Comparison of ENCODE assay signal across 8 cellular contexts in genomic region chr1:181424786-181425403, GRCh38. TPM values are rescaled to one million over a fixed set of nuclear protein-coding genes. Genes with fewer than 3 reads are reported as not detected.
A peak's percentile ranks its signal among the peaks of the same experiment; 100 is the strongest.
DNase-seq lines count a peak whose midpoint lies in the region; ATAC-seq and TF ChIP-seq lines count a peak whose summit lies in the region.

No MANE protein-coding gene starts in this region.

- H3K27ac ChIP-seq in HCT116 (ENCODE audit: low read depth, low read length) (no peak overlapping the region), mammary epithelial cell (ENCODE audit: insufficient read depth, low read depth, low read length) (no peak overlapping the region)

- DNase-seq in COR-L47 (lab: John Stamatoyannopoulos, UW) (peak; percentile 85), HCT116 (ENCODE audit: low read depth, low spot score) (peak; percentile 50), NCI-H2171 (lab: John Stamatoyannopoulos, UW) (peak; percentile 60), mammary epithelial cell (peak; percentile 42), islet precursor cell (peak; percentile 92)
- DNase-seq in stimulated activated CD4-positive, alpha-beta T cell treated with anti-CD3 and anti-CD28 coated beads, Interleukin-1b, Interleukin-23, amount 100 ng/mL, for 48 hours = peak; percentile 74

- WGBS in mammary epithelial cell (ENCODE audit: low coverage, missing lambda C conversion rate) = 4% methylated on average over 14 of the region's 16 CpGs

- intact Hi-C loops in HCT116 (cut with micrococcal nuclease) (loop anchor here (1.0 to 10.0 kb wide), 4 partner anchors 193 to 910 kb away; no protein-coding TSS in a partner anchor), mammary epithelial cell (cut with micrococcal nuclease) (loop anchor here (1.0 to 10.0 kb wide), 5 partner anchors 212 to 910 kb away; no protein-coding TSS in a partner anchor)

- H2AFZ ChIP-seq in HCT116 (ENCODE audit: low read depth, low read length, poor library complexity, severe bottlenecking) (peak overlapping the region; percentile 87), mammary epithelial cell (ENCODE audit: low read depth, low read length) (peak overlapping the region; percentile 59)

- POLR2A ChIA-PET in HCT116 (lab: Charles Lee) = no interaction called here

- H3K79me2 ChIP-seq in HCT116 (ENCODE audit: insufficient read depth, low read length) (no peaks in the 10 kb centered on the region), mammary epithelial cell (ENCODE audit: insufficient read depth, low read length) (no peaks in the 10 kb centered on the region)

- TF ChIP-seq CTCF in HCT116 (IDR thresholded peaks at IDR 0.05 in 2 of 3, conservative IDR thresholded peaks at IDR 0.05 in 1 of 3; ENCODE audit: borderline replicate concordance in 1 of 3, insufficient read depth in 1 of 3, low read depth in 2 of 3, low read length in 2 of 3) = peak; percentile 95 to 100 (median 100)
- TF ChIP-seq CTCF in WI38 (IDR thresholded peaks at IDR 0.05; ENCODE audit: low read depth, low read length) = peak; percentile 98
- TF ChIP-seq CTCF in mammary epithelial cell (conservative IDR thresholded peaks at IDR 0.05 in 1 of 2, IDR thresholded peaks at IDR 0.05 in 1 of 2; ENCODE audit: extremely low read depth in 1 of 2, insufficient read depth in 1 of 2, low read depth in 1 of 2, low read length in 2 of 2) = peak; percentile 97 to 99

- RAD21 ChIA-PET in HCT116 (lab: Charles Lee; ENCODE audit: low non-redundant PET in 1 of 2, low total read pairs in 2 of 2, uncharacterized antibody in 2 of 2, unreplicated experiment in 2 of 2) = interaction anchor here (0.7 to 1.3 kb wide), 5 partner anchors 42 to 235 kb away, joined by 3 to 9 read pairs (median 5); no protein-coding TSS in a partner anchor

- peak; percentile 80 for ATAC-seq in HCT116
- no peak for ATAC-seq in GM18858 (IDR thresholded peaks at IDR 0.05; ENCODE audit: unreplicated experiment)

- H3K27me3 ChIP-seq in HCT116 (ENCODE audit: insufficient read depth, low read length) (no peaks in the 10 kb centered on the region; the same call in 1 of the 2 replicates), mammary epithelial cell (ENCODE audit: insufficient read depth, low read length) (no peaks in the 10 kb centered on the region)

- H3K9ac ChIP-seq in HCT116 (ENCODE audit: low read length) = no peak overlapping the region
- no peak overlapping the region for H3K9ac ChIP-seq in mammary epithelial cell (ENCODE audit: insufficient read depth, low read length)

- TF ChIP-seq POLR2A in HCT116 (IDR thresholded peaks at IDR 0.05; ENCODE audit: borderline replicate concordance, extremely low read depth, insufficient read depth, insufficient read length) = no peak

- H3K9me3 ChIP-seq in HCT116 (ENCODE audit: control insufficient read depth in 1 of 2, insufficient read depth in 1 of 2, low read depth in 1 of 2, low read length in 2 of 2) = no peaks in the 10 kb centered on the region
- H3K9me3 ChIP-seq in mammary epithelial cell (replicated peaks; ENCODE audit: insufficient read depth, low read length) = no peaks in the 10 kb centered on the region

- H4K20me1 ChIP-seq in HCT116 (ENCODE audit: insufficient read depth) (no peaks in the 10 kb centered on the region), mammary epithelial cell (ENCODE audit: insufficient read depth, low read length) (no peaks in the 10 kb centered on the region)

- H3K9me2 ChIP-seq in HCT116 (ENCODE audit: insufficient read depth) = no peaks in the 10 kb centered on the region

- BruUV-seq in HCT116 (replicated peaks; lab: Mats Ljungman, UMichigan) = no TSS peak
- BruUV-seq in mammary epithelial cell (replicated peaks; lab: Mats Ljungman, UMichigan) = no TSS peak

- dilution Hi-C loops in mammary epithelial cell (cut with HindIII; ENCODE audit: low sequenced_read_pairs) = loop anchor here (25.0 kb wide), 1 partner anchor 213 kb away; no protein-coding TSS in a partner anchor

- H3K4me1 ChIP-seq in HCT116 (ENCODE audit: control insufficient read depth in 1 of 2, insufficient read depth in 2 of 2, low read length in 2 of 2) (peaks cover 0 to 4% of the 10 kb centered on the region in 2 experiments; a peak in 1 of 4 replicates), mammary epithelial cell (ENCODE audit: insufficient read depth, low read length) (no peaks in the 10 kb centered on the region)

- TF ChIP-seq RAD21 in HCT116 (IDR thresholded peaks at IDR 0.05; ENCODE audit: low read depth) = peak; percentile 95

- H3K4me2 ChIP-seq in HCT116 (ENCODE audit: low read length) = peak overlapping the region; percentile 56
- H3K4me2 ChIP-seq in mammary epithelial cell (ENCODE audit: insufficient read depth, low read depth, low read length) = peak overlapping the region; percentile 31

- no peaks in the 10 kb centered on the region for H3K36me3 ChIP-seq in HCT116 (ENCODE audit: control insufficient read depth in 1 of 2, insufficient read depth in 2 of 2, low read length in 2 of 2)
- H3K36me3 ChIP-seq in mammary epithelial cell (ENCODE audit: insufficient read depth, low read length) = no peaks in the 10 kb centered on the region

- H3K4me3 ChIP-seq in HCT116 (replicated peaks in 1 of 2; ENCODE audit: low read depth in 1 of 2, low read length in 2 of 2) = no peak overlapping the region
- no peak overlapping the region for H3K4me3 ChIP-seq in WI38 (ENCODE audit: low read depth, low read length)
- no peak overlapping the region for H3K4me3 ChIP-seq in mammary epithelial cell (replicated peaks in 1 of 3; ENCODE audit: insufficient read depth in 1 of 3, low read depth in 2 of 3, low read length in 3 of 3)

- in situ Hi-C loops in mammary epithelial cell (cut with MboI; ENCODE audit: low sequenced_read_pairs in 2 of 2) = loop anchor here (5.0 to 25.0 kb wide), 2 partner anchors 238 to 363 kb away; no protein-coding TSS in a partner anchor

- CTCF ChIA-PET in HCT116 (lab: Charles Lee) (interaction anchor here (0.6 to 1.3 kb wide), 15 partner anchors 9 to 543 kb away, joined by 3 to 46 read pairs (median 4); no protein-coding TSS in a partner anchor), mammary epithelial cell (lab: Charles Lee; ENCODE audit: low non-redundant PET) (interaction anchor here (0.6 kb wide), 1 partner anchor 235 kb away, joined by 3 read pairs; no protein-coding TSS in a partner anchor)

TF ChIP-seq in HCT116, 20 proteins besides CTCF, POLR2A, EP300 and RAD21:
- TF ChIP-seq EGR1 (IDR thresholded peaks at IDR 0.05; ENCODE audit: low read depth) = no peak
- TF ChIP-seq YY1 (IDR thresholded peaks at IDR 0.05; ENCODE audit: extremely low read depth, insufficient replicate concordance, low read depth, low read length) = peak; percentile 13
- TF ChIP-seq SIN3A (IDR thresholded peaks at IDR 0.05; ENCODE audit: low read depth) = no peak
- TF ChIP-seq CBX3 (IDR thresholded peaks at IDR 0.05; ENCODE audit: low read depth) = no peak
- no peak for TF ChIP-seq ELF1 (IDR thresholded peaks at IDR 0.05; ENCODE audit: borderline replicate concordance, low read depth)
- TF ChIP-seq SP1 (IDR thresholded peaks at IDR 0.05; ENCODE audit: low read depth) = no peak
TF ChIP-seq in HCT116: peak in this region for 1.

RNA-seq across cellular contexts. Expression of gene CACNA1E, which starts 58.4 kb away (rescaled TPM):
- total RNA-seq in HCT116 (2021; ENCODE audit: unreplicated experiment) (0.02 TPM), mammary epithelial cell (not detected)
- polyA plus RNA-seq in HCT116 (2012) = 0.01 TPM in 1 of 2 replicates, not detected in the other
- polyA plus RNA-seq in mammary epithelial cell = not detected
- polyA minus RNA-seq in mammary epithelial cell = not detected

Comparison
In these comparisons a context has a peak if more than half of its experiments do, and no peak if none do; other contexts are left out.
1. DNase-seq: peak in every context shown above with its lines; median percentile 92 in islet precursor cell; 85 in COR-L47; 74 in stimulated activated CD4-positive, alpha-beta T cell treated with anti-CD3 and anti-CD28 coated beads, Interleukin-1b, Interleukin-23, amount 100 ng/mL, for 48 hours; 60 in NCI-H2171; 50 in HCT116; 42 in mammary epithelial cell.